25 cellular contexts compared by ENCODE assay signal in the genomic region with DNA sequence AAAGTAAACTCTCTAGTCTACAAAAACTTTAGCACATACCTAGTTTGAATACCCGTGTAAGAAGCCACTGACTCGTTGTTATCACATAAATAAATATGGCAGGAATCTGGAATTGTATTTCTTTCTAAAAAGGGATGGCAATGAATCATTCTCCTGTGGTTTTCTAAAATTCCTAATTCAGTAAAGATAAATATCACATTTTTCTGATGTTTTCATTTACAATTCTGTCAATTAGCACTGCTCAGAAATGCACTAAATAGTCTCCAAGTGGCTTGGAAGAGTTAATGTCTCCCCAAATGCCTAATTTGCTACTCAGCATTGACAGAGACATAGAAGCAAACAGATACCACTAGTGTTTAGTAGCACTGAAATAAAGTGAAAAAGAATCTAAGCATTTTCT.
DNase-seq lines count a peak whose midpoint lies in the region; FAIRE-seq and TF ChIP-seq lines count a peak whose summit lies in the region.
"Had no signal": no experiment of that assay in that cellular context is flagged by ENCODE, and none has a peak within 500 bp of the region (broad histone marks: within the 10 kb centered on the region; RNA-seq: fewer than 3 reads in every experiment).

No MANE protein-coding gene starts in this region.

- H3K27ac ChIP-seq in astrocyte (ENCODE audit: low read depth, low read length) (peak overlapping the region; percentile 84), keratinocyte (ENCODE audit: control insufficient read depth, insufficient read depth, low read length) (no peak overlapping the region), sigmoid colon (no peak overlapping the region)
- H3K27ac ChIP-seq: A549, body of pancreas, heart right ventricle, right lobe of liver had no signal

- H3K4me3 Mint-ChIP-seq in astrocyte (ENCODE audit: unreplicated experiment), result no peak overlapping the region
- H3K4me3 Mint-ChIP-seq: activated naive CD4-positive, alpha-beta T cell treated with anti-CD3 and anti-CD28 coated beads, Interleukin-2, amount 10 ng/mL, durations not matched to agents 7 days and 5 days; CD14-positive monocyte; GM23338; stimulated activated memory B cell treated with anti-CD40 and anti-IgM and Interleukin-4, amounts not matched to agents 10 μg/mL and 1 μg/mL and 100 μg/mL, for 72 hours had no signal

- no peaks in the 10 kb centered on the region for H3K9me1 ChIP-seq in keratinocyte (ENCODE audit: control insufficient read depth, extremely low read depth, insufficient read depth, low read length)

- no peak for TF ChIP-seq CTCF in AG04449 (IDR thresholded peaks at IDR 0.05; ENCODE audit: insufficient read depth, low read length, missing control alignments)
- no peak for TF ChIP-seq CTCF in astrocyte (IDR thresholded peaks at IDR 0.05; ENCODE audit: insufficient read depth, low read depth, low read length)
- no peak for TF ChIP-seq CTCF in keratinocyte (optimal IDR thresholded peaks at IDR 0.05 in 1 of 3, IDR thresholded peaks at IDR 0.05 in 1 of 3, conservative IDR thresholded peaks at IDR 0.05 in 1 of 3; ENCODE audit: extremely low read depth in 1 of 3, insufficient read depth in 2 of 3, low read length in 3 of 3)
- no peak for TF ChIP-seq CTCF in sigmoid colon (IDR thresholded peaks at IDR 0.05)

- peak overlapping the region; percentile 68 for H3K4me2 ChIP-seq in astrocyte (ENCODE audit: low read length)
- H3K4me2 ChIP-seq in keratinocyte (ENCODE audit: control insufficient read depth, extremely low read depth, insufficient read depth, low read depth, low read length), result peak overlapping the region; percentile 49
- H3K4me2 ChIP-seq: A549, GM23338 had no signal

- no peaks in the 10 kb centered on the region for H4K20me1 ChIP-seq in astrocyte (ENCODE audit: insufficient read depth, low read length)
- H4K20me1 ChIP-seq in keratinocyte (ENCODE audit: control insufficient read depth, extremely low read depth, insufficient read depth, low read length), result no peaks in the 10 kb centered on the region

- peaks cover 4% of the 10 kb centered on the region for H3K9me3 Mint-ChIP-seq in astrocyte (ENCODE audit: unreplicated experiment)
- H3K9me3 Mint-ChIP-seq: GM23338; stimulated activated memory B cell treated with anti-CD40 and anti-IgM and Interleukin-4, amounts not matched to agents 10 μg/mL and 1 μg/mL and 100 μg/mL, for 72 hours had no signal

- no peak for FAIRE-seq in HTR-8/SVneo (lab: Jason Lieb, UNC)
- FAIRE-seq in astrocyte (lab: Jason Lieb, UNC), result peak; percentile 79
- FAIRE-seq in keratinocyte (lab: Jason Lieb, UNC), result no peak
- FAIRE-seq: A549, GM12891, GM19239 had no signal

- peaks cover 34% of the 10 kb centered on the region for H3K4me1 Mint-ChIP-seq in astrocyte (ENCODE audit: low read depth, unreplicated experiment)
- H3K4me1 Mint-ChIP-seq: activated naive CD4-positive, alpha-beta T cell treated with anti-CD3 and anti-CD28 coated beads, Interleukin-2, amount 10 ng/mL, durations not matched to agents 7 days and 5 days; CD14-positive monocyte; stimulated activated memory B cell treated with anti-CD40 and anti-IgM and Interleukin-4, amounts not matched to agents 10 μg/mL and 1 μg/mL and 100 μg/mL, for 72 hours had no signal

- intact Hi-C loops in sigmoid colon (cut with DNase I), result no loop called here

- no peak for TF ChIP-seq EP300 in sigmoid colon (IDR thresholded peaks at IDR 0.05)

- H3K4me3 ChIP-seq in AG04449 (ENCODE audit: low read depth, low read length) (no peak overlapping the region), astrocyte (ENCODE audit: insufficient read depth, low read depth, low read length) (no peak overlapping the region), keratinocyte (ENCODE audit: control insufficient read depth in 2 of 3, extremely low read depth in 1 of 3, insufficient read depth in 2 of 3, low read depth in 1 of 3, low read length in 3 of 3) (no peak overlapping the region), sigmoid colon (no peak overlapping the region)
- H3K4me3 ChIP-seq: A549, body of pancreas, GM23338, heart right ventricle, right lobe of liver had no signal

- H3K9ac ChIP-seq in astrocyte (ENCODE audit: low read length), result peak overlapping the region; percentile 56
- no peak overlapping the region for H3K9ac ChIP-seq in keratinocyte (ENCODE audit: control insufficient read depth, extremely low read depth, insufficient read depth, low read length)

- no peaks in the 10 kb centered on the region for H3K27me3 Mint-ChIP-seq in astrocyte (ENCODE audit: low read depth, unreplicated experiment)
- H3K27me3 Mint-ChIP-seq: activated naive CD4-positive, alpha-beta T cell treated with anti-CD3 and anti-CD28 coated beads, Interleukin-2, amount 10 ng/mL, durations not matched to agents 7 days and 5 days; stimulated activated memory B cell treated with anti-CD40 and anti-IgM and Interleukin-4, amounts not matched to agents 10 μg/mL and 1 μg/mL and 100 μg/mL, for 72 hours had no signal

- H3K79me2 ChIP-seq in astrocyte (ENCODE audit: insufficient read depth, low read length) (no peaks in the 10 kb centered on the region), keratinocyte (ENCODE audit: control insufficient read depth, insufficient read depth, low read length) (no peaks in the 10 kb centered on the region)

- DNase-seq in AG04449 (ENCODE audit: low read depth, low spot score) (peak; percentile 90), HTR-8/SVneo (ENCODE audit: insufficient read length, low spot score) (peak; percentile 6), astrocyte (ENCODE audit: low read depth) (peak; percentile 86), keratinocyte (ENCODE audit: low read depth, low spot score) (no peak), pons (ENCODE audit: low spot score) (no peak), NCI-H1417 treated with DMSO at 0.1 percent for 48 hours (lab: John Stamatoyannopoulos, UW) (no peak), sigmoid colon (no peak), NCI-H1436 treated with DMSO at 0.1 percent for 48 hours (lab: John Stamatoyannopoulos, UW) (no peak)
- DNase-seq: activated CD8-positive, alpha-beta memory T cell treated with anti-CD3 and anti-CD28 coated beads for 24 hours; activated naive CD4-positive, alpha-beta T cell treated with anti-CD3 and anti-CD28 coated beads, Interleukin-2, amount 10 ng/mL, durations not matched to agents 7 days and 5 days; activated T-cell treated with anti-CD3 and anti-CD28 coated beads, Interleukin-2, amount 50 U/mL, for 48 hours; body of pancreas; cortex of kidney; DMS 273 treated with DMSO at 0.1 percent for 48 hours; heart right ventricle; NCI-H2107; NCI-H524; right lobe of liver; stimulated activated CD4-positive, alpha-beta T cell treated with anti-CD3 and anti-CD28 coated beads, Interleukin-1b, Interleukin-23, amount 100 ng/mL, for 48 hours had no signal

- dilution Hi-C loops in keratinocyte (cut with MboI; ENCODE audit: extremely low pct_ligation_motif_present, low sequenced_read_pairs), result no loop called here

- H3K9me3 ChIP-seq in astrocyte (ENCODE audit: insufficient read depth, low read depth, low read length) (no peaks in the 10 kb centered on the region), keratinocyte (ENCODE audit: control insufficient read depth, low read depth, low read length) (no peaks in the 10 kb centered on the region), sigmoid colon (no peaks in the 10 kb centered on the region)
- H3K9me3 ChIP-seq: A549, body of pancreas, right lobe of liver had no signal

- H2AFZ ChIP-seq in astrocyte (ENCODE audit: low read depth, low read length), result no peak overlapping the region
- peak overlapping the region; percentile 47 for H2AFZ ChIP-seq in keratinocyte (ENCODE audit: control insufficient read depth, low read length)

- H3K4me1 ChIP-seq in astrocyte (ENCODE audit: insufficient read depth, low read length) (peaks cover 24% of the 10 kb centered on the region), keratinocyte (ENCODE audit: control insufficient read depth, extremely low read depth, insufficient read depth, low read length) (peaks cover 16% of the 10 kb centered on the region), sigmoid colon (no peaks in the 10 kb centered on the region)
- H3K4me1 ChIP-seq: A549, body of pancreas, heart right ventricle, right lobe of liver had no signal

- WGBS in sigmoid colon, 2 donors, result 42 to 68% methylated on average over 2 of the region's 2 CpGs

- POLR2A ChIA-PET in AG04449 (lab: Yijun Ruan, JAX), result interaction anchor here (0.9 kb wide), 1 partner anchor 16 kb away, joined by 3 read pairs; no protein-coding TSS in a partner anchor

- H3K36me3 ChIP-seq in astrocyte (ENCODE audit: insufficient read depth, low read length) (no peaks in the 10 kb centered on the region), keratinocyte (ENCODE audit: control insufficient read depth in 2 of 2, extremely low read depth in 1 of 2, insufficient read depth in 2 of 2, low read length in 2 of 2) (no peaks in the 10 kb centered on the region), sigmoid colon (no peaks in the 10 kb centered on the region)
- H3K36me3 ChIP-seq: heart right ventricle, right lobe of liver had no signal

- no peak for TF ChIP-seq POLR2A in sigmoid colon (IDR thresholded peaks at IDR 0.05)

- H3K36me3 Mint-ChIP-seq in astrocyte (ENCODE audit: low read depth, unreplicated experiment), result no peaks in the 10 kb centered on the region
- H3K36me3 Mint-ChIP-seq: activated naive CD4-positive, alpha-beta T cell treated with anti-CD3 and anti-CD28 coated beads, Interleukin-2, amount 10 ng/mL, durations not matched to agents 7 days and 5 days; CD14-positive monocyte; stimulated activated memory B cell treated with anti-CD40 and anti-IgM and Interleukin-4, amounts not matched to agents 10 μg/mL and 1 μg/mL and 100 μg/mL, for 72 hours had no signal

- H3K27ac Mint-ChIP-seq in astrocyte (ENCODE audit: unreplicated experiment), result peak overlapping the region; percentile 81
- H3K27ac Mint-ChIP-seq: activated naive CD4-positive, alpha-beta T cell treated with anti-CD3 and anti-CD28 coated beads, Interleukin-2, amount 10 ng/mL, durations not matched to agents 7 days and 5 days; CD14-positive monocyte; GM23338; stimulated activated memory B cell treated with anti-CD40 and anti-IgM and Interleukin-4, amounts not matched to agents 10 μg/mL and 1 μg/mL and 100 μg/mL, for 72 hours had no signal

- H3K27me3 ChIP-seq in astrocyte (ENCODE audit: insufficient read depth, low read length), result no peaks in the 10 kb centered on the region
- no peaks in the 10 kb centered on the region for H3K27me3 ChIP-seq in keratinocyte (ENCODE audit: control insufficient read depth, extremely low read depth, insufficient read depth, low read length)
- H3K27me3 ChIP-seq in sigmoid colon, result no peaks in the 10 kb centered on the region
- H3K27me3 ChIP-seq: body of pancreas, heart right ventricle, right lobe of liver had no signal

- CTCF ChIA-PET in AG04449 (lab: Yijun Ruan, JAX), result no interaction called here

Comparison
In these comparisons a context has a peak if more than half of its experiments do, and no peak if none do; other contexts are left out.
1. DNase-seq: peak in AG04449 (single experiment), HTR-8/SVneo (single experiment) and astrocyte (single experiment); none in keratinocyte (single experiment), pons (single experiment), NCI-H1417 treated with DMSO at 0.1 percent for 48 hours (single experiment), sigmoid colon (single experiment) and NCI-H1436 treated with DMSO at 0.1 percent for 48 hours (single experiment).